Comparison of ENCODE assay signal across 11 cellular contexts in genomic region chr16:30376508-30376907, GRCh38. TPM values are rescaled to one million over a fixed set of nuclear protein-coding genes. Genes with fewer than 3 reads are reported as not detected.
A peak's percentile ranks its signal among the peaks of the same experiment; 100 is the strongest.
DNase-seq lines count a peak whose midpoint lies in the region; ATAC-seq and TF ChIP-seq lines count a peak whose summit lies in the region.
"Had no signal": no experiment of that assay in that cellular context is flagged by ENCODE, and none has a peak within 500 bp of the region (broad histone marks: within the 10 kb centered on the region; RNA-seq: fewer than 3 reads in every experiment).

No MANE protein-coding gene starts in this region.

- intact Hi-C loops in spleen (cut with DNase I; ENCODE audit: low total_unique reads), result no loop called here

- DNase-seq in DND-41 (no peak), T-cell (no peak), glutamatergic neuron (no peak), spleen (no peak), NCI-H2107 (lab: John Stamatoyannopoulos, UW) (no peak)
- no peak for DNase-seq in activated effector memory CD4-positive, alpha-beta T cell treated with Interleukin-2 at 50 U/mL for 16 hours
- DNase-seq: dermis blood vessel endothelial cell, NCI-H187 treated with DMSO at 0.1 percent for 48 hours, retina, SIG-M5 had no signal

- no peak overlapping the region for H2AFZ ChIP-seq in DND-41 (ENCODE audit: low read depth, low read length)

- H3K27ac Mint-ChIP-seq in T-cell, result peak overlapping the region; percentile 78 to 100
- peak overlapping the region; percentile 100 for H3K27ac Mint-ChIP-seq in glutamatergic neuron (ENCODE audit: unreplicated experiment)

- CTCF ChIA-PET in T-cell (lab: Charles Lee), result no interaction called here

- POLR2A ChIA-PET in T-cell (lab: Charles Lee), result interaction anchor here in 1 of 2 donors (0.6 kb wide), 1 partner anchor 22 kb away, joined by 3 read pairs; no protein-coding TSS in a partner anchor

- H3K9me3 Mint-ChIP-seq in T-cell, result no peaks in the 10 kb centered on the region
- peaks cover 20% of the 10 kb centered on the region for H3K9me3 Mint-ChIP-seq in glutamatergic neuron (ENCODE audit: unreplicated experiment)

- H3K4me2 ChIP-seq in DND-41 (ENCODE audit: insufficient read depth, low read length), result peak overlapping the region; percentile 92; the same call in 1 of the 2 replicates

- H3K4me3 ChIP-seq in DND-41 (ENCODE audit: low read depth in 1 of 2, low read length in 2 of 2), result no peak overlapping the region
- no peak overlapping the region for H3K4me3 ChIP-seq in spleen

- TF ChIP-seq POLR2A in spleen (IDR thresholded peaks at IDR 0.05), result no peak

- peaks cover 52 to 54% (median 54%) of the 10 kb centered on the region in 3 donors for H3K4me1 Mint-ChIP-seq in T-cell
- H3K4me1 Mint-ChIP-seq in glutamatergic neuron (ENCODE audit: low read depth, unreplicated experiment), result peaks cover 21% of the 10 kb centered on the region

- H3K27me3 Mint-ChIP-seq in T-cell, result no peaks in the 10 kb centered on the region
- H3K27me3 Mint-ChIP-seq in glutamatergic neuron (ENCODE audit: unreplicated experiment), result peaks cover 23% of the 10 kb centered on the region

- peaks cover 8% of the 10 kb centered on the region for H3K36me3 Mint-ChIP-seq in T-cell
- H3K36me3 Mint-ChIP-seq in glutamatergic neuron (ENCODE audit: unreplicated experiment), result peaks cover 4% of the 10 kb centered on the region

- TF ChIP-seq CTCF in DND-41 (IDR thresholded peaks at IDR 0.05; ENCODE audit: borderline replicate concordance, extremely low read depth, low read length, poor library complexity, severe bottlenecking) (no peak), glutamatergic neuron (IDR thresholded peaks at IDR 0.05; ENCODE audit: partially characterized antibody, unreplicated experiment) (no peak), spleen (IDR thresholded peaks at IDR 0.05 in 8 of 11, conservative IDR thresholded peaks at IDR 0.05 in 3 of 11) (no peak)

- WGBS in spleen, 5 donors, result 83 to 93% (median 91%) methylated on average over 5 to 6 of the region's 6 CpGs

- H3K27me3 ChIP-seq in DND-41 (ENCODE audit: insufficient read depth, low read length, poor library complexity), result no peaks in the 10 kb centered on the region
- H3K27me3 ChIP-seq in spleen (replicated peaks in 1 of 7), result no peaks in the 10 kb centered on the region

- peaks cover 18% of the 10 kb centered on the region for H3K36me3 ChIP-seq in DND-41 (ENCODE audit: insufficient read depth, low read length)
- peaks cover 0 to 11% (median 0%) of the 10 kb centered on the region in 6 donors for H3K36me3 ChIP-seq in spleen

- H4K20me1 ChIP-seq in DND-41 (ENCODE audit: insufficient read depth, low read length), result peaks cover 3% of the 10 kb centered on the region; the same call in 1 of the 2 replicates

- H3K4me1 ChIP-seq in DND-41 (ENCODE audit: insufficient read depth, low read length), result peaks cover 57% of the 10 kb centered on the region
- H3K4me1 ChIP-seq in spleen, result peaks cover 19 to 60% (median 38%) of the 10 kb centered on the region in 6 donors

- H3K9me3 ChIP-seq in DND-41 (ENCODE audit: insufficient read depth, low read length, severe bottlenecking) (no peaks in the 10 kb centered on the region), spleen (no peaks in the 10 kb centered on the region)

- H3K4me3 Mint-ChIP-seq in T-cell (peak overlapping the region in 1 of 3 donors; percentile 100), glutamatergic neuron (ENCODE audit: unreplicated experiment) (no peak overlapping the region)

- ATAC-seq in DND-41 (ENCODE audit: insufficient read depth, low read depth) (no peak), T-cell (replicated peaks in 1 of 4) (no peak), GM19463 (IDR thresholded peaks at IDR 0.05; ENCODE audit: unreplicated experiment) (no peak)

- H3K9ac ChIP-seq in DND-41 (ENCODE audit: low read depth, low read length), result peak overlapping the region; percentile 91; the same call in 1 of the 2 replicates

- H3K27ac ChIP-seq in DND-41 (ENCODE audit: low read length), result peak overlapping the region; percentile 98
- H3K27ac ChIP-seq in spleen, result peak overlapping the region in 7 of 8 donors; percentile 99 to 100 (median 100)

- H3K79me2 ChIP-seq in DND-41 (ENCODE audit: insufficient read depth, low read length), result peaks cover 40% of the 10 kb centered on the region

RNA-seq across cellular contexts. Expression of gene MYL11, which starts 1.9 kb away (rescaled TPM):
- total RNA-seq in T-cell (1 to 10 TPM in 2 of 5 donors, under 1 TPM in 1, not detected in 2; 0.91 to 1.3 (median 1.1) TPM), glutamatergic neuron (ENCODE audit: unreplicated experiment) (not detected), spleen (1 to 10 TPM in 1 of 7 donors, not detected in 6; 1.4 TPM)
- 1 to 10 TPM; 2.7 to 4.3 (median 2.8) TPM for polyA plus RNA-seq in spleen
- total RNA-seq: dermis blood vessel endothelial cell had no signal

RNA-seq across cellular contexts. Expression of gene SEPTIN1, which starts 5.9 kb away (rescaled TPM):
- total RNA-seq in T-cell (100 to 1,000 TPM; 191 to 259 (median 229) TPM), glutamatergic neuron (ENCODE audit: unreplicated experiment) (2.9 TPM), spleen (100 to 1,000 TPM in 1 of 7 donors, 10 to 100 TPM in 6; 38.5 to 105 (median 72.4) TPM)
- 100 to 1,000 TPM; 154 to 199 (median 179) TPM for polyA plus RNA-seq in spleen
- total RNA-seq: dermis blood vessel endothelial cell had no signal

RNA-seq across cellular contexts. Expression of gene TBC1D10B, which starts 6.2 kb away (rescaled TPM):
- total RNA-seq in T-cell, result 10 to 100 TPM; 24.0 to 60.1 (median 52.5) TPM
- 85.2 TPM for total RNA-seq in glutamatergic neuron (ENCODE audit: unreplicated experiment)
- 10 to 100 TPM; 32.5 to 50.4 (median 45.8) TPM for total RNA-seq in spleen
- 10 to 100 TPM; 17.3 to 33.3 (median 22.5) TPM for polyA plus RNA-seq in spleen

RNA-seq across cellular contexts. Expression of gene ZNF48, which starts 18.7 kb away (rescaled TPM):
- total RNA-seq in T-cell, result 10 to 100 TPM in 3 of 5 donors, 1 to 10 TPM in 2; 7.3 to 17.5 (median 16.4) TPM
- 74.7 TPM for total RNA-seq in glutamatergic neuron (ENCODE audit: unreplicated experiment)
- 10 to 100 TPM in 3 of 7 donors, 1 to 10 TPM in 4; 7.1 to 10.4 (median 9.5) TPM for total RNA-seq in spleen
- polyA plus RNA-seq in spleen, result 1 to 10 TPM; 2.7 to 5.7 (median 3.5) TPM

RNA-seq across cellular contexts. Expression of gene CD2BP2, which starts 21.4 kb away (rescaled TPM):
- 10 to 100 TPM; 38.9 to 80.3 (median 73.3) TPM for total RNA-seq in T-cell
- total RNA-seq in glutamatergic neuron (ENCODE audit: unreplicated experiment), result 77.8 TPM
- 10 to 100 TPM; 33.9 to 60.0 (median 55.8) TPM for total RNA-seq in spleen
- polyA plus RNA-seq in spleen, result 10 to 100 TPM; 27.8 to 42.9 (median 42.9) TPM

Comparison
In these comparisons a context has a peak if more than half of its experiments do, and no peak if none do; other contexts are left out.
1. RNA of gene SEPTIN1, which starts 5.9 kb away (total RNA-seq): 191 to 259 TPM in T-cell and 38.5 to 105 TPM in spleen; 2.9 TPM in glutamatergic neuron (single experiment); every median in the first group is over 10 times any median in the second.